Comparison of ENCODE assay signal across 22 cellular contexts in genomic region chr20:9413001-9413400, GRCh38.
"Had no signal": no experiment of that assay in that cellular context is flagged by ENCODE, and none has a peak within 500 bp of the region (broad histone marks: within the 10 kb centered on the region; RNA-seq: fewer than 3 reads in every experiment).

No MANE protein-coding gene starts in this region.

- H3K36me3 ChIP-seq: suprapubic skin, thoracic aorta, upper lobe of right lung, uterus, vagina had no signal

- H3K9me3 ChIP-seq: stomach, suprapubic skin, testis, thoracic aorta, tibial artery, tibial nerve, transverse colon, upper lobe of left lung, upper lobe of right lung, uterus, vagina had no signal

- H3K27me3 ChIP-seq: stomach, suprapubic skin, testis, tibial artery, tibial nerve, transverse colon, upper lobe of left lung, upper lobe of right lung, uterus, vagina had no signal

- H3K4me1 ChIP-seq: stomach, suprapubic skin, testis, transverse colon, upper lobe of left lung, uterus, vagina had no signal

- H3K27ac ChIP-seq: stomach, suprapubic skin, testis, thoracic aorta, tibial artery, tibial nerve, transverse colon, upper lobe of left lung, upper lobe of right lung, uterus, vagina had no signal

- H3K4me3 ChIP-seq: stomach, suprapubic skin, testis, thoracic aorta, tibial artery, tibial nerve, transverse colon, upper lobe of left lung, upper lobe of right lung, uterus, vagina had no signal

- DNase-seq: stimulated activated CD4-positive, alpha-beta T cell treated with anti-CD3 and anti-CD28 coated beads, Interleukin-2, amount 100 ng/mL, for 48 hours; stimulated activated CD4-positive, alpha-beta T cell treated with anti-CD3 and anti-CD28 coated beads, Interleukin-4, amount 100 ng/mL, for 1 hour; stimulated activated CD4-positive, alpha-beta T cell treated with anti-CD3 and anti-CD28 coated beads, Interleukin-4, amount 100 ng/mL, for 24 hours; stimulated activated CD4-positive, alpha-beta T cell treated with anti-CD3 and anti-CD28 coated beads, Interleukin-4, amount 100 ng/mL, for 4 hours; stimulated activated CD8-positive, alpha-beta memory T cell treated with anti-CD3 and anti-CD28 coated beads, Interleukin-4, amount 100 ng/mL, for 48 hours; stimulated activated naive CD4-positive, alpha-beta T cell; stimulated activated naive CD4-positive, alpha-beta T cell treated with Interleukin-2 at 50 U/mL for 16 hours; stimulated activated naive CD8-positive, alpha-beta T cell treated with anti-CD3 and anti-CD28 coated beads, Interleukin-15, amount 100 ng/mL, for 72 hours; stimulated activated naive CD8-positive, alpha-beta T cell treated with anti-CD3 and anti-CD28 coated beads, Interleukin-15, Interleukin-2, amounts not matched to agents 100 U/mL and 50 U/mL, for 24 hours; stomach; substantia nigra; testis; tibial artery; transverse colon; trophoblast cell; upper lobe of left lung; upper lobe of right lung; uterus had no signal
